25 cellular contexts compared by ENCODE assay signal in the genomic region with DNA sequence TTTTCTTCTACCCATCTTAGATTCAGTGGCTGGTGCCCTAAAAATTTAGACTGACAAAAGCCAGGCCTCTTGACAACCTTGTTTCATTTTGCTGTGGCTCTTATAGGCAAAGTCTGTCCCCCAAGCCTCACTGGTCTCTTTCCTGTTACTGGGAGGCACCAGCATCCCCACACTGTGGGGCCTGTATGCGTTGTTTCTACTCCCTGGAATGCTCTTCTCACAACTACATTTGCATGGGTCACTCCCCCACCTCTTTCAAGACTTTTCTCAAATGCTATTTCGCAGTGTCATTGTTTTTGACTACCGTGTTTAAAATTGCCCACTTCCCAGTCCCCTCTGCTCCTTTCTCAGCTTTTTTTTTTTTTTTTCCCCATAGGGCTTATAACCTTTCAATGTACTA.
"Had no signal": no experiment of that assay in that cellular context is flagged by ENCODE, and none has a peak within 500 bp of the region (broad histone marks: within the 10 kb centered on the region; RNA-seq: fewer than 3 reads in every experiment).

No MANE protein-coding gene starts in this region.

- H3K4me3 ChIP-seq: Peyer's patch, SJSA1 had no signal

- H3K4me1 ChIP-seq: Peyer's patch, SJSA1 had no signal

- H3K4me2 ChIP-seq: KMS-11 had no signal

- DNase-seq: activated CD4-positive, alpha-beta memory T cell treated with anti-CD3 and anti-CD28 coated beads for 36 hours; activated CD4-positive, alpha-beta T cell treated with anti-CD3 and anti-CD28 coated beads, Interleukin-2, amount 10 ng/mL, durations not matched to agents 7 days and 5 days; activated CD4-positive, CD25-positive, alpha-beta regulatory T cell; activated CD8-positive, alpha-beta memory T cell treated with anti-CD3 and anti-CD28 coated beads for 24 hours; activated effector memory CD4-positive, alpha-beta T cell treated with anti-CD3 and anti-CD28 coated beads, Interleukin-2, amount 50 U/mL, for 16 hours; activated naive CD4-positive, alpha-beta T cell treated with Interleukin-2 at 50 U/mL for 16 hours; activated naive CD8-positive, alpha-beta T cell treated with anti-CD3 and anti-CD28 coated beads, Interleukin-2, amount 50 U/mL, for 24 hours; activated T-cell treated with anti-CD3 and anti-CD28 coated beads, Interleukin-2, amount 50 U/mL, for 4 hours; anterior cingulate cortex; cerebellar nuclear complex; MM.1S; NCI-H1105; NCI-H1436; NCI-H1694 treated with DMSO at 0.1 percent for 48 hours; NCI-H2029 treated with DMSO at 0.1 percent for 48 hours; NCI-H446; NCI-H524; Peyer's patch; Right ventricle myocardium superior; SW 1271 had no signal

- H3K27me3 ChIP-seq: Peyer's patch, SJSA1 had no signal

- H3K27ac ChIP-seq: KMS-11, Peyer's patch, RWPE1, SJSA1 had no signal

- H3K36me3 ChIP-seq: Peyer's patch, SJSA1 had no signal

- H3K9ac ChIP-seq: KMS-11 had no signal

- ATAC-seq: activated naive CD4-positive, alpha-beta T cell treated with anti-CD3 and anti-CD28 coated beads, Interleukin-2, amount 50 U/mL, for 72 hours; activated naive CD8-positive, alpha-beta T cell treated with anti-CD3 and anti-CD28 coated beads, Interleukin-2, amount 50 U/mL, for 24 hours; activated T-cell treated with anti-CD3 and anti-CD28 coated beads, Interleukin-2, amount 50 U/mL, for 4 hours; SK-N-SH treated with all-trans-retinoic acid at 6 μM for 48 hours had no signal

- H3K9me3 ChIP-seq: Peyer's patch, SJSA1 had no signal
